10 cellular contexts compared by ENCODE assay signal in the genomic region with DNA sequence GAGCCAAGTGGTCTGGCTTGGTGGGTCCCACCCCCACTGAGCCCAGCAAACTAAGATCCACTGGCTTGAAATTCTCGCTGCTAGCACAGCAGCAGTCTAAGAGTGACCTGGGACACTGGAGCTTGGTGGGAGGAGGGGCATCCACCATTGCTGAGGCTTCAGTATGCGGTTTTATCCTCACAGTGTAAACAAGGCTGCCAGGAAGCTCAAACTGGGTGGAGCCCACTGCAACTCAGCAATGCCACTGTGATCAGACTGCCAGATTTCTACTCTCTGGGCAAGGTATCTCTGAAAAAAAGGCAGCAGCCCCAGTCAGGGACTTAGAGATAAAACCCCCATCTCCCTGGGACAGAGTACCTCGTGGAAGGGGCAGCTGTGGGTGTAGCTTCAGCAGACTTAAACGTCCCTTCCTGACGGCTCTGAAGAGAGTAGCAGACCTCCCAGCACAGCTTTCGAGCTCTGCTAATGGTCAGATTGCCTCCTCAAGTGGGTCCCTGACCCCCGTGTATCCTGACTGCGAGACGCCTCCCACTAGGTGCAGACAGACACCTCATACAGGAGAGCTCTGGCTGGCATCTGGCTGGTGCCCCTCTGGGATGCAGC. TPM values are rescaled to one million over a fixed set of nuclear protein-coding genes. Genes with fewer than 3 reads are reported as not detected.
A peak's percentile ranks its signal among the peaks of the same experiment; 100 is the strongest.
DNase-seq lines count a peak whose midpoint lies in the region; ATAC-seq and TF ChIP-seq lines count a peak whose summit lies in the region.
"Had no signal": no experiment of that assay in that cellular context is flagged by ENCODE, and none has a peak within 500 bp of the region (broad histone marks: within the 10 kb centered on the region; RNA-seq: fewer than 3 reads in every experiment).

No MANE protein-coding gene starts in this region.

- H3K27ac ChIP-seq in left lung (no peak overlapping the region), dorsolateral prefrontal cortex (no peak overlapping the region)

- peak overlapping the region; percentile 31 for H3K27ac Mint-ChIP-seq in activated CD4-positive, alpha-beta memory T cell treated with anti-CD3 and anti-CD28 coated beads for 36 hours
- H3K27ac Mint-ChIP-seq: dendritic cell treated with granulocyte-macrophage colony-stimulating factor and Interleukin-4, amounts not matched to agents 40 ng/mL and 50 ng/mL, for 4 days had no signal

- H3K27me3 Mint-ChIP-seq in activated CD4-positive, alpha-beta memory T cell treated with anti-CD3 and anti-CD28 coated beads for 36 hours, result no peaks in the 10 kb centered on the region

- peaks cover 4% of the 10 kb centered on the region for H3K9me3 Mint-ChIP-seq in activated CD4-positive, alpha-beta memory T cell treated with anti-CD3 and anti-CD28 coated beads for 36 hours
- H3K9me3 Mint-ChIP-seq: dendritic cell treated with granulocyte-macrophage colony-stimulating factor and Interleukin-4, amounts not matched to agents 40 ng/mL and 50 ng/mL, for 4 days had no signal

- H3K27me3 ChIP-seq in left lung (no peaks in the 10 kb centered on the region), dorsolateral prefrontal cortex (peaks cover 0 to 29% (median 0%) of the 10 kb centered on the region in 45 donors)

- H3K4me1 ChIP-seq in left lung, result no peaks in the 10 kb centered on the region

- no peaks in the 10 kb centered on the region for H3K36me3 Mint-ChIP-seq in activated CD4-positive, alpha-beta memory T cell treated with anti-CD3 and anti-CD28 coated beads for 36 hours

- ATAC-seq in left lung (peak; percentile 22), GM18520 (IDR thresholded peaks at IDR 0.05; ENCODE audit: unreplicated experiment) (no peak), GM18519 (IDR thresholded peaks at IDR 0.05; ENCODE audit: low FRiP score, unreplicated experiment) (no peak)

- POLR2A ChIA-PET in activated CD4-positive, alpha-beta memory T cell treated with anti-CD3 and anti-CD28 coated beads for 36 hours (lab: Charles Lee), result no interaction called here
- POLR2A ChIA-PET in HEK293T (lab: Yijun Ruan, JAX), result no interaction called here

- TF ChIP-seq CTCF in left lung (IDR thresholded peaks at IDR 0.05) (no peak), dorsolateral prefrontal cortex (IDR thresholded peaks at IDR 0.05 in 54 of 56, conservative IDR thresholded peaks at IDR 0.05 in 2 of 56; ENCODE audit: low read depth in 1 of 56, partially characterized antibody in 56 of 56) (no peak)

- H3K4me3 ChIP-seq in left lung, result no peak overlapping the region
- no peak overlapping the region for H3K4me3 ChIP-seq in dorsolateral prefrontal cortex

- no peak overlapping the region for H3K4me3 Mint-ChIP-seq in activated CD4-positive, alpha-beta memory T cell treated with anti-CD3 and anti-CD28 coated beads for 36 hours
- H3K4me3 Mint-ChIP-seq: dendritic cell treated with granulocyte-macrophage colony-stimulating factor and Interleukin-4, amounts not matched to agents 40 ng/mL and 50 ng/mL, for 4 days had no signal

- H3K4me1 Mint-ChIP-seq in activated CD4-positive, alpha-beta memory T cell treated with anti-CD3 and anti-CD28 coated beads for 36 hours (ENCODE audit: low read depth), result no peaks in the 10 kb centered on the region

- CTCF ChIA-PET in activated CD4-positive, alpha-beta memory T cell treated with anti-CD3 and anti-CD28 coated beads for 36 hours (lab: Charles Lee), result interaction anchor here (0.9 kb wide), 1 partner anchor 28 kb away, joined by 3 read pairs; no protein-coding TSS in a partner anchor
- CTCF ChIA-PET in HEK293T (lab: Yijun Ruan, JAX), result no interaction called here

- peak; percentile 54 for DNase-seq in ELF-1 (ENCODE audit: low read depth, low spot score)
- DNase-seq in NCI-H2029 treated with DMSO at 0.1 percent for 48 hours (lab: John Stamatoyannopoulos, UW), result peak; percentile 49
- peak; percentile 13 for DNase-seq in activated CD4-positive, alpha-beta memory T cell treated with anti-CD3 and anti-CD28 coated beads for 36 hours
- no peak for DNase-seq in left lung
- no peak for DNase-seq in dorsolateral prefrontal cortex
- no peak for DNase-seq in HEK293T (ENCODE audit: extremely low spot score)
- DNase-seq: hippocampal formation had no signal

- intact Hi-C loops in activated CD4-positive, alpha-beta memory T cell treated with anti-CD3 and anti-CD28 coated beads for 36 hours (cut with micrococcal nuclease), result no loop called here
- intact Hi-C loops in left lung (cut with DNase I), result no loop called here
- intact Hi-C loops in dorsolateral prefrontal cortex (cut with DNase I), result no loop called here

- H3K9me3 ChIP-seq in left lung, result no peaks in the 10 kb centered on the region

- H3K36me3 ChIP-seq in left lung, result no peaks in the 10 kb centered on the region

TF ChIP-seq in HEK293T, 16 proteins besides CTCF, POLR2A, EP300 and RAD21:
- TF ChIP-seq BHLHE40 (IDR thresholded peaks at IDR 0.05; ENCODE audit: borderline replicate concordance), result no peak
- TF ChIP-seq, protein P1, sequence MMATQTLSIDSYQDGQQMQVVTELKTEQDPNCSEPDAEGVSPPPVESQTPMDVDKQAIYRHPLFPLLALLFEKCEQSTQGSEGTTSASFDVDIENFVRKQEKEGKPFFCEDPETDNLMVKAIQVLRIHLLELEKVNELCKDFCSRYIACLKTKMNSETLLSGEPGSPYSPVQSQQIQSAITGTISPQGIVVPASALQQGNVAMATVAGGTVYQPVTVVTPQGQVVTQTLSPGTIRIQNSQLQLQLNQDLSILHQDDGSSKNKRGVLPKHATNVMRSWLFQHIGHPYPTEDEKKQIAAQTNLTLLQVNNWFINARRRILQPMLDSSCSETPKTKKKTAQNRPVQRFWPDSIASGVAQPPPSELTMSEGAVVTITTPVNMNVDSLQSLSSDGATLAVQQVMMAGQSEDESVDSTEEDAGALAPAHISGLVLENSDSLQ (IDR thresholded peaks at IDR 0.05), result no peak

RNA-seq across cellular contexts. Expression of a gene that starts 18.2 kb away (rescaled TPM):
- total RNA-seq in activated CD4-positive, alpha-beta memory T cell treated with anti-CD3 and anti-CD28 coated beads for 36 hours, result not detected
- total RNA-seq in left lung (10 to 100 TPM in 1 of 2 donors, 1 to 10 TPM in 1; 7.7 to 22.5 TPM), dorsolateral prefrontal cortex (10 to 100 TPM in 70 of 120 experiments, 1 to 10 TPM in 50; 6.1 to 26.1 (median 10.7) TPM)

Comparison
In these comparisons a context has a peak if more than half of its experiments do, and no peak if none do; other contexts are left out.
1. DNase-seq: peak in ELF-1 (single experiment), NCI-H2029 treated with DMSO at 0.1 percent for 48 hours (single experiment) and activated CD4-positive, alpha-beta memory T cell treated with anti-CD3 and anti-CD28 coated beads for 36 hours (single experiment); none in left lung (0 of 2), dorsolateral prefrontal cortex (0 of 10) and HEK293T (single experiment).
2. RNA of a gene that starts 18.2 kb away (total RNA-seq): 7.7 to 22.5 TPM in left lung and 6.1 to 26.1 TPM in dorsolateral prefrontal cortex; not detected in activated CD4-positive, alpha-beta memory T cell treated with anti-CD3 and anti-CD28 coated beads for 36 hours; every median in the first group is over 4 times any median in the second.